Comparison of ENCODE assay signal across 1 cellular context in genomic region chr7:101488826-101489572, GRCh38.
TF ChIP-seq lines count a peak whose summit lies in the region.

No MANE protein-coding gene starts in this region.

TF ChIP-seq in endothelial cell of umbilical vein, 7 proteins besides CTCF, POLR2A, EP300 and RAD21 (continued from another document):
- TF ChIP-seq FOS (IDR thresholded peaks at IDR 0.05; ENCODE audit: borderline replicate concordance, insufficient read depth, low read length) (no peak), GATA2 (IDR thresholded peaks at IDR 0.05; ENCODE audit: insufficient read depth, insufficient read length, low read depth, low read length) (no peak), JUN (IDR thresholded peaks at IDR 0.05; ENCODE audit: borderline replicate concordance, insufficient read depth, insufficient read length, low read depth) (no peak), POLR2AphosphoS5 (IDR thresholded peaks at IDR 0.05; ENCODE audit: insufficient read depth, low read depth, low read length) (no peak)
- TF ChIP-seq, protein P1, sequence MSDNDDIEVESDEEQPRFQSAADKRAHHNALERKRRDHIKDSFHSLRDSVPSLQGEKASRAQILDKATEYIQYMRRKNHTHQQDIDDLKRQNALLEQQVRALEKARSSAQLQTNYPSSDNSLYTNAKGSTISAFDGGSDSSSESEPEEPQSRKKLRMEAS (IDR thresholded peaks at IDR 0.05; ENCODE audit: insufficient read depth, insufficient read length), result no peak
